14 cellular contexts compared by ENCODE assay signal in genomic region chr3:184570035-184570434, GRCh38. TPM values are rescaled to one million over a fixed set of nuclear protein-coding genes. Genes with fewer than 3 reads are reported as not detected.
DNase-seq lines count a peak whose midpoint lies in the region; FAIRE-seq and TF ChIP-seq lines count a peak whose summit lies in the region.
"Had no signal": no experiment of that assay in that cellular context is flagged by ENCODE, and none has a peak within 500 bp of the region (broad histone marks: within the 10 kb centered on the region; RNA-seq: fewer than 3 reads in every experiment).

No MANE protein-coding gene starts in this region.

- no peak overlapping the region for H3K27ac ChIP-seq in astrocyte (ENCODE audit: low read depth, low read length)
- H3K27ac ChIP-seq in mesendoderm (ENCODE audit: low read depth, low read length) = no peak overlapping the region
- H3K27ac ChIP-seq in smooth muscle cell (ENCODE audit: low read depth) = no peak overlapping the region

- no peak overlapping the region for H2BK5ac ChIP-seq in mesendoderm (ENCODE audit: low read length)

- H3K56ac ChIP-seq in mesendoderm (ENCODE audit: low read length) = peak overlapping the region; percentile 66

- H3K9me3 ChIP-seq in Caco-2 (no peaks in the 10 kb centered on the region), astrocyte (ENCODE audit: insufficient read depth, low read depth, low read length) (no peaks in the 10 kb centered on the region), smooth muscle cell (replicated peaks; ENCODE audit: low read depth) (no peaks in the 10 kb centered on the region)
- H3K9me3 ChIP-seq: gastroesophageal sphincter, right atrium auricular region, thyroid gland had no signal

- H2BK15ac ChIP-seq in mesendoderm (replicated peaks; ENCODE audit: low read depth) = no peak overlapping the region

- no peak overlapping the region for H2AFZ ChIP-seq in astrocyte (ENCODE audit: low read depth, low read length)
- H2AFZ ChIP-seq in smooth muscle cell (ENCODE audit: low read depth) = no peak overlapping the region

- intact Hi-C loops in Caco-2 (cut with micrococcal nuclease; ENCODE audit: unreplicated experiment) = no loop called here
- intact Hi-C loops in posterior vena cava (cut with DNase I) = no loop called here

- peaks cover 9% of the 10 kb centered on the region for H3F3A ChIP-seq in smooth muscle cell (ENCODE audit: low read depth)

- no peak overlapping the region for H4K8ac ChIP-seq in mesendoderm (ENCODE audit: low read depth, low read length)

- H3K9ac ChIP-seq in astrocyte (ENCODE audit: low read length) (peak overlapping the region; percentile 49), mesendoderm (ENCODE audit: low read length) (peak overlapping the region; percentile 13), smooth muscle cell (ENCODE audit: low read depth) (no peak overlapping the region)

- H4K5ac ChIP-seq in mesendoderm (ENCODE audit: low read length) = no peak overlapping the region

- H3K4me3 Mint-ChIP-seq in Caco-2 (ENCODE audit: unreplicated experiment) (peak overlapping the region; percentile 73), astrocyte (ENCODE audit: unreplicated experiment) (peak overlapping the region; percentile 75)

- no TSS peak for BruUV-seq in Caco-2 (replicated peaks; lab: Mats Ljungman, UMichigan)

- FAIRE-seq in astrocyte (lab: Jason Lieb, UNC) = no peak

- H4K20me1 ChIP-seq in astrocyte (ENCODE audit: insufficient read depth, low read length) (no peaks in the 10 kb centered on the region), smooth muscle cell (ENCODE audit: low read depth) (peaks cover 42% of the 10 kb centered on the region)

- H3K36me3 ChIP-seq in Caco-2 (ENCODE audit: control insufficient read depth, insufficient read depth, low read length) = no peaks in the 10 kb centered on the region
- H3K36me3 ChIP-seq in astrocyte (ENCODE audit: insufficient read depth, low read length) = no peaks in the 10 kb centered on the region
- no peaks in the 10 kb centered on the region for H3K36me3 ChIP-seq in mesendoderm (ENCODE audit: control insufficient read depth, insufficient read depth, low read length)
- no peaks in the 10 kb centered on the region for H3K36me3 ChIP-seq in smooth muscle cell (ENCODE audit: low read depth)
- H3K36me3 ChIP-seq: right atrium auricular region, thyroid gland had no signal

- H3K79me1 ChIP-seq in mesendoderm (ENCODE audit: low read length) = peaks cover 39% of the 10 kb centered on the region

- no peak overlapping the region for H3K23ac ChIP-seq in mesendoderm (ENCODE audit: low read length)

- CTCF ChIA-PET in Caco-2 (lab: Charles Lee) = no interaction called here

- H3K4me3 ChIP-seq in Caco-2 (ENCODE audit: low read depth, low read length) = no peak overlapping the region
- no peak overlapping the region for H3K4me3 ChIP-seq in astrocyte (ENCODE audit: insufficient read depth, low read depth, low read length)
- no peak overlapping the region for H3K4me3 ChIP-seq in mesendoderm (ENCODE audit: low read length)
- H3K4me3 ChIP-seq in smooth muscle cell = no peak overlapping the region

- POLR2A ChIA-PET in Caco-2 (lab: Charles Lee) = no interaction called here

- no peak overlapping the region for H2BK120ac ChIP-seq in mesendoderm (ENCODE audit: low read depth, low read length)

- TF ChIP-seq CTCF in Caco-2 (IDR thresholded peaks at IDR 0.05; ENCODE audit: insufficient read depth in 1 of 2, low read depth in 1 of 2, low read length in 1 of 2, severe bottlenecking in 1 of 2, unreplicated experiment in 1 of 2) (no peak), astrocyte (IDR thresholded peaks at IDR 0.05; ENCODE audit: insufficient read depth, low read depth, low read length) (no peak), smooth muscle cell (IDR thresholded peaks at IDR 0.05; ENCODE audit: borderline replicate concordance, insufficient read depth, poor library complexity, severe bottlenecking) (no peak)

- peak overlapping the region; percentile 22 for H2AK5ac ChIP-seq in mesendoderm (ENCODE audit: low read length)

- H3K4ac ChIP-seq in mesendoderm (ENCODE audit: low read depth, low read length) = no peak overlapping the region

- DNase-seq in Caco-2 (no peak), astrocyte (ENCODE audit: low read depth) (no peak), mesendoderm (no peak), smooth muscle cell (lab: John Stamatoyannopoulos, UW; ENCODE audit: unreplicated experiment) (no peak), SIG-M5 (lab: John Stamatoyannopoulos, UW) (no peak), posterior vena cava (ENCODE audit: low spot score) (no peak), NCI-H1436 treated with DMSO at 0.1 percent for 48 hours (lab: John Stamatoyannopoulos, UW) (no peak)
- DNase-seq: DMS 273 treated with DMSO at 0.1 percent for 48 hours, NCI-H1092, NCI-H2227 treated with DMSO at 0.1 percent for 48 hours, thyroid gland had no signal

- H3K18ac ChIP-seq in mesendoderm (ENCODE audit: low read length) = peak overlapping the region; percentile 9

- H3K27ac Mint-ChIP-seq in Caco-2 (ENCODE audit: unreplicated experiment) (no peak overlapping the region), astrocyte (ENCODE audit: unreplicated experiment) (peak overlapping the region; percentile 62)

- H3K4me2 ChIP-seq in astrocyte (ENCODE audit: low read length) (peak overlapping the region; percentile 86), mesendoderm (ENCODE audit: low read length) (no peak overlapping the region), smooth muscle cell (peak overlapping the region; percentile 89)

- no CpG with 5 or more reads among the region's 3 CpGs for WGBS in mesendoderm (ENCODE audit: extremely low coverage, insufficient coverage, low lambda C conversion rate)
- WGBS in smooth muscle cell (ENCODE audit: low lambda C conversion rate) = 66% methylated on average over 3 of the region's 3 CpGs

- H3K79me2 ChIP-seq in astrocyte (ENCODE audit: insufficient read depth, low read length) = no peaks in the 10 kb centered on the region
- H3K79me2 ChIP-seq in mesendoderm (ENCODE audit: control insufficient read depth, insufficient read depth, low read length) = peaks cover 48% of the 10 kb centered on the region
- H3K79me2 ChIP-seq in smooth muscle cell (ENCODE audit: low read depth) = peaks cover 58% of the 10 kb centered on the region

- H3K9me3 Mint-ChIP-seq in Caco-2 (ENCODE audit: unreplicated experiment) (no peaks in the 10 kb centered on the region), astrocyte (ENCODE audit: unreplicated experiment) (no peaks in the 10 kb centered on the region)

- H3K4me1 ChIP-seq in Caco-2 (peaks cover 27% of the 10 kb centered on the region), astrocyte (ENCODE audit: insufficient read depth, low read length) (peaks cover 40% of the 10 kb centered on the region), mesendoderm (ENCODE audit: control insufficient read depth, low read depth, low read length) (peaks cover 27% of the 10 kb centered on the region), smooth muscle cell (ENCODE audit: low read depth) (peaks cover 37% of the 10 kb centered on the region)

- H3K27me3 Mint-ChIP-seq in Caco-2 (ENCODE audit: insufficient read depth, unreplicated experiment) (no peaks in the 10 kb centered on the region), astrocyte (ENCODE audit: low read depth, unreplicated experiment) (no peaks in the 10 kb centered on the region)

- H3K27me3 ChIP-seq in Caco-2 (replicated peaks; ENCODE audit: control insufficient read depth, insufficient read depth, low read length) (no peaks in the 10 kb centered on the region), astrocyte (ENCODE audit: insufficient read depth, low read length) (no peaks in the 10 kb centered on the region), mesendoderm (ENCODE audit: insufficient read depth, low read length, poor library complexity) (no peaks in the 10 kb centered on the region), smooth muscle cell (ENCODE audit: low read depth) (no peaks in the 10 kb centered on the region)
- H3K27me3 ChIP-seq: gastroesophageal sphincter, right atrium auricular region, thyroid gland had no signal

- H3K36me3 Mint-ChIP-seq in Caco-2 (ENCODE audit: insufficient read depth, unreplicated experiment) (peaks cover 5% of the 10 kb centered on the region), astrocyte (ENCODE audit: low read depth, unreplicated experiment) (peaks cover 10% of the 10 kb centered on the region)

- H3K4me1 Mint-ChIP-seq in Caco-2 (ENCODE audit: low read depth, unreplicated experiment) (peaks cover 4% of the 10 kb centered on the region), astrocyte (ENCODE audit: low read depth, unreplicated experiment) (peaks cover 40% of the 10 kb centered on the region)

RNA-seq across cellular contexts. Expression of gene EPHB3, which starts 8.4 kb away (rescaled TPM):
- total RNA-seq in Caco-2 (2022) (5.6 and 6.9 TPM in 2 replicates), astrocyte (17.2 and 27.0 TPM in 2 replicates), smooth muscle cell (9.9 and 11.1 TPM in 2 replicates), posterior vena cava (10 to 100 TPM in 1 of 2 donors, 1 to 10 TPM in 1; 6.9 to 10.8 TPM)
- polyA plus RNA-seq in mesendoderm (2013, experiment 1 of 2) = 2.4 TPM
- 1.9 TPM for polyA plus RNA-seq in mesendoderm (2013, experiment 2 of 2)
- polyA plus RNA-seq in smooth muscle cell = 23.1 and 31.6 TPM in 2 replicates
- total RNA-seq: activated CD8-positive, alpha-beta memory T cell treated with anti-CD3 and anti-CD28 coated beads for 36 hours had no signal
